Comparison of ENCODE assay signal across 8 cellular contexts in genomic region chr3:157174616-157175498, GRCh38.
DNase-seq lines count a peak whose midpoint lies in the region; ATAC-seq and FAIRE-seq lines count a peak whose summit lies in the region.

No MANE protein-coding gene starts in this region.

- H3K9me3 ChIP-seq in BLaER1 = peaks cover 29% of the 10 kb centered on the region

- H3K36me3 ChIP-seq in BLaER1 = peaks cover 24% of the 10 kb centered on the region

- H3K4me3 ChIP-seq in BLaER1 = peak overlapping the region; percentile 72

- peaks cover 46% of the 10 kb centered on the region for H3K4me1 ChIP-seq in BLaER1

- no peaks in the 10 kb centered on the region for H4K20me1 ChIP-seq in BLaER1

- H3K4me2 ChIP-seq in BLaER1 = peak overlapping the region; percentile 94

- ATAC-seq in GM19324 (IDR thresholded peaks at IDR 0.05; ENCODE audit: low FRiP score, unreplicated experiment) = peak; percentile 98
- peak; percentile 96 for ATAC-seq in HG03460 (IDR thresholded peaks at IDR 0.05; ENCODE audit: unreplicated experiment)

- FAIRE-seq in colon (lab: Jason Lieb, UNC) = peak; percentile 55

- H3K27ac ChIP-seq in BLaER1 = peak overlapping the region; percentile 93

- no peaks in the 10 kb centered on the region for H3K27me3 ChIP-seq in BLaER1

- H3K9ac ChIP-seq in BLaER1 = peak overlapping the region; percentile 92

- DNase-seq in NCI-H524 treated with DMSO at 0.1 percent for 48 hours (lab: John Stamatoyannopoulos, UW) = peak; percentile 99
- peak; percentile 98 for DNase-seq in activated CD4-positive, alpha-beta T cell treated with anti-CD3 and anti-CD28 coated beads for 48 hours
- peak; percentile 99 for DNase-seq in kidney glomerular epithelial cell (lab: John Stamatoyannopoulos, UW)
- peak; percentile 98 for DNase-seq in stimulated activated CD4-positive, alpha-beta T cell treated with anti-CD3 and anti-CD28 coated beads, Interleukin-15, amount 100 ng/mL, for 48 hours (ENCODE audit: low read depth in 2 of 2)

Comparison
In these comparisons a context has a peak if more than half of its experiments do, and no peak if none do; other contexts are left out.
1. Peak in every context shown above with its lines: DNase-seq, ATAC-seq, H3K4me3 ChIP-seq and H3K27ac ChIP-seq.